Comparison of ENCODE assay signal across 9 cellular contexts in genomic region chr16:57422026-57422944, GRCh38. TPM values are rescaled to one million over a fixed set of nuclear protein-coding genes. Genes with fewer than 3 reads are reported as not detected.
DNase-seq lines count a peak whose midpoint lies in the region; ATAC-seq and TF ChIP-seq lines count a peak whose summit lies in the region.
"Had no signal": no experiment of that assay in that cellular context is flagged by ENCODE, and none has a peak within 500 bp of the region (broad histone marks: within the 10 kb centered on the region; RNA-seq: fewer than 3 reads in every experiment).

No MANE protein-coding gene starts in this region.

- CTCF ChIA-PET in activated naive CD4-positive, alpha-beta T cell treated with anti-CD3 and anti-CD28 coated beads for 36 hours (lab: Charles Lee): interaction anchor here (0.5 to 2.0 kb wide), 10 partner anchors 10 to 338 kb away, joined by 3 to 11 read pairs (median 4); no protein-coding TSS in a partner anchor
- CTCF ChIA-PET in activated naive CD4-positive, alpha-beta T cell treated with anti-CD3 and anti-CD28 coated beads, Interleukin-2, amount 10 ng/mL, durations not matched to agents 7 days and 5 days (lab: Charles Lee): interaction anchor here (0.8 to 2.3 kb wide), 6 partner anchors 8 to 227 kb away, joined by 3 to 10 read pairs (median 3); no protein-coding TSS in a partner anchor

- H3K4me3 ChIP-seq in choroid plexus epithelial cell (ENCODE audit: low read depth, low read length): no peak overlapping the region

- peaks cover 4% of the 10 kb centered on the region for H3K36me3 Mint-ChIP-seq in activated naive CD4-positive, alpha-beta T cell treated with anti-CD3 and anti-CD28 coated beads for 36 hours (ENCODE audit: low read depth)
- H3K36me3 Mint-ChIP-seq in activated naive CD4-positive, alpha-beta T cell treated with anti-CD3 and anti-CD28 coated beads, Interleukin-2, amount 10 ng/mL, durations not matched to agents 7 days and 5 days: peaks cover under 1% of the 10 kb centered on the region
- peaks cover 2% of the 10 kb centered on the region for H3K36me3 Mint-ChIP-seq in memory B cell
- peaks cover 1% of the 10 kb centered on the region for H3K36me3 Mint-ChIP-seq in activated T-helper 1 cell treated with anti-CD3 and anti-CD28 coated beads, Interleukin-12 subunit alpha, Interleukin-12 subunit beta, Interleukin-2, Interleukin-4 antibody, amounts not matched to agents 30 ng/mL and 10 ng/mL and 1 ng/mL, durations not matched to agents 14 hours and 24 hours and 36 hours (ENCODE audit: low read depth)
- H3K36me3 Mint-ChIP-seq: activated naive CD8-positive, alpha-beta T cell had no signal

- no peak for ATAC-seq in memory B cell (ENCODE audit: low read depth)
- ATAC-seq in HG02763 (IDR thresholded peaks at IDR 0.05; ENCODE audit: unreplicated experiment): no peak

- H3K27ac Mint-ChIP-seq in activated naive CD4-positive, alpha-beta T cell treated with anti-CD3 and anti-CD28 coated beads for 36 hours: no peak overlapping the region
- H3K27ac Mint-ChIP-seq in activated naive CD4-positive, alpha-beta T cell treated with anti-CD3 and anti-CD28 coated beads, Interleukin-2, amount 10 ng/mL, durations not matched to agents 7 days and 5 days: no peak overlapping the region
- peak overlapping the region; percentile 40 for H3K27ac Mint-ChIP-seq in memory B cell
- no peak overlapping the region for H3K27ac Mint-ChIP-seq in activated T-helper 1 cell treated with anti-CD3 and anti-CD28 coated beads, Interleukin-12 subunit alpha, Interleukin-12 subunit beta, Interleukin-2, Interleukin-4 antibody, amounts not matched to agents 30 ng/mL and 10 ng/mL and 1 ng/mL, durations not matched to agents 14 hours and 24 hours and 36 hours
- H3K27ac Mint-ChIP-seq: activated naive CD8-positive, alpha-beta T cell had no signal

- intact Hi-C loops in activated naive CD4-positive, alpha-beta T cell treated with anti-CD3 and anti-CD28 coated beads for 36 hours (cut with micrococcal nuclease): no loop called here
- intact Hi-C loops in activated T-helper 1 cell treated with anti-CD3 and anti-CD28 coated beads, Interleukin-12 subunit alpha, Interleukin-12 subunit beta, Interleukin-2, Interleukin-4 antibody, amounts not matched to agents 30 ng/mL and 10 ng/mL and 1 ng/mL, durations not matched to agents 14 hours and 24 hours and 36 hours (cut with micrococcal nuclease): no loop called here

- peaks cover 11% of the 10 kb centered on the region for H3K4me1 Mint-ChIP-seq in activated naive CD4-positive, alpha-beta T cell treated with anti-CD3 and anti-CD28 coated beads for 36 hours (ENCODE audit: low read depth)
- H3K4me1 Mint-ChIP-seq in activated naive CD4-positive, alpha-beta T cell treated with anti-CD3 and anti-CD28 coated beads, Interleukin-2, amount 10 ng/mL, durations not matched to agents 7 days and 5 days: peaks cover 15% of the 10 kb centered on the region
- peaks cover 14% of the 10 kb centered on the region for H3K4me1 Mint-ChIP-seq in memory B cell
- peaks cover 14% of the 10 kb centered on the region for H3K4me1 Mint-ChIP-seq in activated T-helper 1 cell treated with anti-CD3 and anti-CD28 coated beads, Interleukin-12 subunit alpha, Interleukin-12 subunit beta, Interleukin-2, Interleukin-4 antibody, amounts not matched to agents 30 ng/mL and 10 ng/mL and 1 ng/mL, durations not matched to agents 14 hours and 24 hours and 36 hours (ENCODE audit: low read depth)

- DNase-seq in activated naive CD4-positive, alpha-beta T cell treated with anti-CD3 and anti-CD28 coated beads for 36 hours: peak; percentile 33
- DNase-seq in activated naive CD4-positive, alpha-beta T cell treated with anti-CD3 and anti-CD28 coated beads, Interleukin-2, amount 10 ng/mL, durations not matched to agents 7 days and 5 days: no peak
- DNase-seq in NCI-H748 treated with DMSO at 0.1 percent for 48 hours (lab: John Stamatoyannopoulos, UW): peak; percentile 3
- peak; percentile 82 for DNase-seq in choroid plexus epithelial cell (ENCODE audit: low read depth)
- no peak for DNase-seq in memory B cell (ENCODE audit: low spot score in 2 of 2)
- DNase-seq in activated T-helper 1 cell treated with anti-CD3 and anti-CD28 coated beads, Interleukin-12 subunit alpha, Interleukin-12 subunit beta, Interleukin-2, Interleukin-4 antibody, amounts not matched to agents 30 ng/mL and 10 ng/mL and 1 ng/mL, durations not matched to agents 14 hours and 24 hours and 36 hours (ENCODE audit: low spot score): no peak
- no peak for DNase-seq in NCI-H1048 (lab: John Stamatoyannopoulos, UW)

- H3K27me3 Mint-ChIP-seq in activated naive CD4-positive, alpha-beta T cell treated with anti-CD3 and anti-CD28 coated beads for 36 hours (ENCODE audit: low read depth): no peaks in the 10 kb centered on the region
- H3K27me3 Mint-ChIP-seq in activated naive CD4-positive, alpha-beta T cell treated with anti-CD3 and anti-CD28 coated beads, Interleukin-2, amount 10 ng/mL, durations not matched to agents 7 days and 5 days: peaks cover 13% of the 10 kb centered on the region
- no peaks in the 10 kb centered on the region for H3K27me3 Mint-ChIP-seq in memory B cell
- H3K27me3 Mint-ChIP-seq in activated T-helper 1 cell treated with anti-CD3 and anti-CD28 coated beads, Interleukin-12 subunit alpha, Interleukin-12 subunit beta, Interleukin-2, Interleukin-4 antibody, amounts not matched to agents 30 ng/mL and 10 ng/mL and 1 ng/mL, durations not matched to agents 14 hours and 24 hours and 36 hours (ENCODE audit: insufficient read depth): no peaks in the 10 kb centered on the region
- H3K27me3 Mint-ChIP-seq: activated naive CD8-positive, alpha-beta T cell had no signal

- H3K4me3 Mint-ChIP-seq in activated naive CD4-positive, alpha-beta T cell treated with anti-CD3 and anti-CD28 coated beads for 36 hours: no peak overlapping the region
- no peak overlapping the region for H3K4me3 Mint-ChIP-seq in activated naive CD4-positive, alpha-beta T cell treated with anti-CD3 and anti-CD28 coated beads, Interleukin-2, amount 10 ng/mL, durations not matched to agents 7 days and 5 days
- no peak overlapping the region for H3K4me3 Mint-ChIP-seq in memory B cell
- no peak overlapping the region for H3K4me3 Mint-ChIP-seq in activated T-helper 1 cell treated with anti-CD3 and anti-CD28 coated beads, Interleukin-12 subunit alpha, Interleukin-12 subunit beta, Interleukin-2, Interleukin-4 antibody, amounts not matched to agents 30 ng/mL and 10 ng/mL and 1 ng/mL, durations not matched to agents 14 hours and 24 hours and 36 hours
- H3K4me3 Mint-ChIP-seq: activated naive CD8-positive, alpha-beta T cell had no signal

- H3K9me3 Mint-ChIP-seq in activated naive CD4-positive, alpha-beta T cell treated with anti-CD3 and anti-CD28 coated beads for 36 hours: no peaks in the 10 kb centered on the region
- no peaks in the 10 kb centered on the region for H3K9me3 Mint-ChIP-seq in activated naive CD4-positive, alpha-beta T cell treated with anti-CD3 and anti-CD28 coated beads, Interleukin-2, amount 10 ng/mL, durations not matched to agents 7 days and 5 days
- no peaks in the 10 kb centered on the region for H3K9me3 Mint-ChIP-seq in memory B cell
- H3K9me3 Mint-ChIP-seq in activated T-helper 1 cell treated with anti-CD3 and anti-CD28 coated beads, Interleukin-12 subunit alpha, Interleukin-12 subunit beta, Interleukin-2, Interleukin-4 antibody, amounts not matched to agents 30 ng/mL and 10 ng/mL and 1 ng/mL, durations not matched to agents 14 hours and 24 hours and 36 hours: no peaks in the 10 kb centered on the region

- peak; percentile 92 for TF ChIP-seq CTCF in choroid plexus epithelial cell (conservative IDR thresholded peaks at IDR 0.05; ENCODE audit: low read depth, low read length)

RNA-seq across cellular contexts. Expression of gene CCL17, which starts 17.7 kb away (rescaled TPM):
- total RNA-seq in activated naive CD4-positive, alpha-beta T cell treated with anti-CD3 and anti-CD28 coated beads for 36 hours: not detected
- total RNA-seq in activated T-helper 1 cell treated with anti-CD3 and anti-CD28 coated beads, Interleukin-12 subunit alpha, Interleukin-12 subunit beta, Interleukin-2, Interleukin-4 antibody, amounts not matched to agents 30 ng/mL and 10 ng/mL and 1 ng/mL, durations not matched to agents 14 hours and 24 hours and 36 hours: 1.3 and 1.6 TPM in 2 replicates

RNA-seq across cellular contexts. Expression of gene CIAPIN1, which starts 24.9 kb away (rescaled TPM):
- total RNA-seq in activated naive CD4-positive, alpha-beta T cell treated with anti-CD3 and anti-CD28 coated beads for 36 hours: 10 to 100 TPM; 29.5 to 31.0 TPM
- 98.0 and 98.4 TPM in 2 replicates for total RNA-seq in activated T-helper 1 cell treated with anti-CD3 and anti-CD28 coated beads, Interleukin-12 subunit alpha, Interleukin-12 subunit beta, Interleukin-2, Interleukin-4 antibody, amounts not matched to agents 30 ng/mL and 10 ng/mL and 1 ng/mL, durations not matched to agents 14 hours and 24 hours and 36 hours

RNA-seq across cellular contexts. Expression of gene COQ9, which starts 25.0 kb away (rescaled TPM):
- 10 to 100 TPM; 30.6 TPM for total RNA-seq in activated naive CD4-positive, alpha-beta T cell treated with anti-CD3 and anti-CD28 coated beads for 36 hours
- 51.2 and 51.6 TPM in 2 replicates for total RNA-seq in activated T-helper 1 cell treated with anti-CD3 and anti-CD28 coated beads, Interleukin-12 subunit alpha, Interleukin-12 subunit beta, Interleukin-2, Interleukin-4 antibody, amounts not matched to agents 30 ng/mL and 10 ng/mL and 1 ng/mL, durations not matched to agents 14 hours and 24 hours and 36 hours

RNA-seq across cellular contexts. Expression of gene POLR2C, which starts 40.2 kb away (rescaled TPM):
- total RNA-seq in activated naive CD4-positive, alpha-beta T cell treated with anti-CD3 and anti-CD28 coated beads for 36 hours: 10 to 100 TPM; 49.4 to 53.0 TPM
- 89.2 and 90.9 TPM in 2 replicates for total RNA-seq in activated T-helper 1 cell treated with anti-CD3 and anti-CD28 coated beads, Interleukin-12 subunit alpha, Interleukin-12 subunit beta, Interleukin-2, Interleukin-4 antibody, amounts not matched to agents 30 ng/mL and 10 ng/mL and 1 ng/mL, durations not matched to agents 14 hours and 24 hours and 36 hours

RNA-seq across cellular contexts. Expression of gene CX3CL1, which starts 50.0 kb away (rescaled TPM):
- not detected for total RNA-seq in activated naive CD4-positive, alpha-beta T cell treated with anti-CD3 and anti-CD28 coated beads for 36 hours
- not detected in 2 replicates for total RNA-seq in activated T-helper 1 cell treated with anti-CD3 and anti-CD28 coated beads, Interleukin-12 subunit alpha, Interleukin-12 subunit beta, Interleukin-2, Interleukin-4 antibody, amounts not matched to agents 30 ng/mL and 10 ng/mL and 1 ng/mL, durations not matched to agents 14 hours and 24 hours and 36 hours

Comparison
In these comparisons a context has a peak if more than half of its experiments do, and no peak if none do; other contexts are left out.
1. DNase-seq: peak in activated naive CD4-positive, alpha-beta T cell treated with anti-CD3 and anti-CD28 coated beads for 36 hours (single experiment), NCI-H748 treated with DMSO at 0.1 percent for 48 hours (single experiment) and choroid plexus epithelial cell (single experiment); none in activated naive CD4-positive, alpha-beta T cell treated with anti-CD3 and anti-CD28 coated beads, Interleukin-2, amount 10 ng/mL, durations not matched to agents 7 days and 5 days (single experiment), memory B cell (0 of 2), activated T-helper 1 cell treated with anti-CD3 and anti-CD28 coated beads, Interleukin-12 subunit alpha, Interleukin-12 subunit beta, Interleukin-2, Interleukin-4 antibody, amounts not matched to agents 30 ng/mL and 10 ng/mL and 1 ng/mL, durations not matched to agents 14 hours and 24 hours and 36 hours (single experiment) and NCI-H1048 (single experiment).